In genomic region chr18:8780227-8780626, GRCh38 we compare ENCODE assay signal across 17 cellular contexts.
DNase-seq lines count a peak whose midpoint lies in the region; ATAC-seq and TF ChIP-seq lines count a peak whose summit lies in the region.
"Had no signal": no experiment of that assay in that cellular context is flagged by ENCODE, and none has a peak within 500 bp of the region (broad histone marks: within the 10 kb centered on the region; RNA-seq: fewer than 3 reads in every experiment).

No MANE protein-coding gene starts in this region.

- no peaks in the 10 kb centered on the region for H3K4me1 Mint-ChIP-seq in activated T-helper 2 cell treated with anti-CD3 and anti-CD28 coated beads, Interferon-gamma antibody, Interleukin-2, Interleukin-4, amounts not matched to agents 10 μg/mL and 5 μg/mL and 100 μg/mL, durations not matched to agents 14 hours and 24 hours and 36 hours (ENCODE audit: low read depth)
- H3K4me1 Mint-ChIP-seq: CD14-positive monocyte had no signal

- WGBS in IMR-90 (ENCODE audit: extremely low coverage in 2 of 2, insufficient read length in 1 of 2), 2 experiments, result no CpG with 5 or more reads among the region's 6 CpGs
- 66 to 79% (median 79%) methylated on average over 3 to 6 of the region's 6 CpGs for whole genome bisulfite sequencing in stomach, 5 donors

- ATAC-seq in IMR-90 (ENCODE audit: low read depth), result peak; percentile 18; the same call in 1 of the 2 replicates
- ATAC-seq: A549 had no signal

- 0 out of 4 replicates have a peak overlapping the region, but pooled peaks of 1 of the 2 experiments have one; percentile 8 for H4K8ac ChIP-seq in IMR-90 (ENCODE audit: low read depth in 2 of 2, low read length in 2 of 2)

- H3K4me1 ChIP-seq in IMR-90 (ENCODE audit: control insufficient read depth, insufficient read depth, low read length), result peaks cover 5% of the 10 kb centered on the region
- no peaks in the 10 kb centered on the region for H3K4me1 ChIP-seq in osteoblast (ENCODE audit: insufficient read depth, low read length)
- H3K4me1 ChIP-seq in stomach, result peaks cover 0 to 23% (median 9%) of the 10 kb centered on the region in 4 donors

- H2AK9ac ChIP-seq in IMR-90 (replicated peaks; ENCODE audit: low read depth, low read length, poor library complexity), result no peak overlapping the region

- H3K9ac ChIP-seq in IMR-90 (ENCODE audit: low read depth, low read length), result no peak overlapping the region

- H3K23ac ChIP-seq in IMR-90 (ENCODE audit: low read depth, low read length), result 0 out of 2 replicates have a peak overlapping the region, but pooled peaks have one; percentile 4

- peaks cover 28% of the 10 kb centered on the region; the same call in 1 of the 2 replicates for H3K9me1 ChIP-seq in IMR-90 (ENCODE audit: insufficient read depth, low read length)

- no peak overlapping the region for H2BK15ac ChIP-seq in IMR-90 (ENCODE audit: low read depth, low read length)

- in situ Hi-C loops in IMR-90 (cut with MboI; ENCODE audit: low sequenced_read_pairs), result no loop called here

- no peak overlapping the region for H2BK5ac ChIP-seq in IMR-90 (ENCODE audit: low read depth, low read length, poor library complexity, severe bottlenecking)

- H3K27ac Mint-ChIP-seq in activated T-helper 2 cell treated with anti-CD3 and anti-CD28 coated beads, Interferon-gamma antibody, Interleukin-2, Interleukin-4, amounts not matched to agents 10 μg/mL and 5 μg/mL and 100 μg/mL, durations not matched to agents 14 hours and 24 hours and 36 hours, result no peak overlapping the region
- H3K27ac Mint-ChIP-seq: CD14-positive monocyte had no signal

- POLR2A ChIA-PET in IMR-90 (lab: Charles Lee; ENCODE audit: unreplicated experiment), result no interaction called here

- TF ChIP-seq POLR2A in IMR-90 (IDR thresholded peaks at IDR 0.05; ENCODE audit: low read depth, low read length) (no peak), stomach (IDR thresholded peaks at IDR 0.05) (no peak)

- no peak overlapping the region for H3K4me3 Mint-ChIP-seq in activated T-helper 2 cell treated with anti-CD3 and anti-CD28 coated beads, Interferon-gamma antibody, Interleukin-2, Interleukin-4, amounts not matched to agents 10 μg/mL and 5 μg/mL and 100 μg/mL, durations not matched to agents 14 hours and 24 hours and 36 hours (ENCODE audit: low read depth)
- H3K4me3 Mint-ChIP-seq: CD14-positive monocyte had no signal

- CTCF ChIA-PET in IMR-90 (lab: Yijun Ruan, JAX), result no interaction called here

- TF ChIP-seq CTCF in IMR-90 (conservative IDR thresholded peaks at IDR 0.05; ENCODE audit: low read depth, low read length) (no peak), osteoblast (IDR thresholded peaks at IDR 0.05; ENCODE audit: extremely low read depth, low read depth, low read length) (no peak), stomach (IDR thresholded peaks at IDR 0.05) (no peak)

- H3K79me1 ChIP-seq in IMR-90 (ENCODE audit: low read depth in 1 of 2, low read length in 2 of 2), result peaks cover 22 to 91% of the 10 kb centered on the region in 2 experiments; a peak in 3 of 4 replicates

- H3K36me3 Mint-ChIP-seq in activated T-helper 2 cell treated with anti-CD3 and anti-CD28 coated beads, Interferon-gamma antibody, Interleukin-2, Interleukin-4, amounts not matched to agents 10 μg/mL and 5 μg/mL and 100 μg/mL, durations not matched to agents 14 hours and 24 hours and 36 hours (ENCODE audit: low read depth), result no peaks in the 10 kb centered on the region
- H3K36me3 Mint-ChIP-seq: CD14-positive monocyte had no signal

- H3K4me3 ChIP-seq in IMR-90 (ENCODE audit: insufficient read depth, low read depth, low read length), result no peak overlapping the region
- no peak overlapping the region for H3K4me3 ChIP-seq in osteoblast (ENCODE audit: insufficient read depth, low read length)
- H3K4me3 ChIP-seq in stomach, result no peak overlapping the region
- H3K4me3 ChIP-seq: A549 had no signal

- H4K20me1 ChIP-seq in IMR-90 (ENCODE audit: insufficient read depth, low read length) (no peaks in the 10 kb centered on the region), osteoblast (ENCODE audit: insufficient read depth, low read length) (no peaks in the 10 kb centered on the region)

- H3K9me3 Mint-ChIP-seq in activated T-helper 2 cell treated with anti-CD3 and anti-CD28 coated beads, Interferon-gamma antibody, Interleukin-2, Interleukin-4, amounts not matched to agents 10 μg/mL and 5 μg/mL and 100 μg/mL, durations not matched to agents 14 hours and 24 hours and 36 hours, result no peaks in the 10 kb centered on the region

- no peak overlapping the region for H4K5ac ChIP-seq in IMR-90 (ENCODE audit: low read depth, low read length)

- H3K4me2 ChIP-seq in IMR-90 (ENCODE audit: low read depth, low read length), result no peak overlapping the region
- H3K4me2 ChIP-seq in osteoblast (ENCODE audit: insufficient read depth, low read length), result no peak overlapping the region
- H3K4me2 ChIP-seq: A549 had no signal

- TF ChIP-seq RAD21 in IMR-90 (IDR thresholded peaks at IDR 0.05; ENCODE audit: low read length), result no peak

- peaks cover 4% of the 10 kb centered on the region for H3K79me2 ChIP-seq in osteoblast (ENCODE audit: insufficient read depth, low read length)

- peaks cover 62% of the 10 kb centered on the region for H3K36me3 ChIP-seq in IMR-90 (ENCODE audit: control insufficient read depth, insufficient read depth, low read length)
- peaks cover 28% of the 10 kb centered on the region for H3K36me3 ChIP-seq in osteoblast (ENCODE audit: insufficient read depth, low read length)
- H3K36me3 ChIP-seq in stomach, result peaks cover 6 to 40% (median 19%) of the 10 kb centered on the region in 4 donors

- H3K27ac ChIP-seq in IMR-90 (ENCODE audit: insufficient read depth, low read length) (no peak overlapping the region), osteoblast (ENCODE audit: low read depth, low read length) (no peak overlapping the region), stomach (no peak overlapping the region)
- H3K27ac ChIP-seq: RWPE1 had no signal

- H3K27me3 Mint-ChIP-seq in activated T-helper 2 cell treated with anti-CD3 and anti-CD28 coated beads, Interferon-gamma antibody, Interleukin-2, Interleukin-4, amounts not matched to agents 10 μg/mL and 5 μg/mL and 100 μg/mL, durations not matched to agents 14 hours and 24 hours and 36 hours (ENCODE audit: low read depth), result peaks cover 3% of the 10 kb centered on the region

- no peak overlapping the region for H3K14ac ChIP-seq in IMR-90 (replicated peaks; ENCODE audit: low read depth, low read length)

- no peak for DNase-seq in IMR-90
- DNase-seq in foreskin melanocyte, result peak; percentile 45
- peak; percentile 41 for DNase-seq in osteoblast (ENCODE audit: insufficient read length, low spot score, missing footprints)
- DNase-seq in stomach, result peak; percentile 18
- DNase-seq in RKO (ENCODE audit: low spot score), result no peak
- no peak for DNase-seq in SIG-M5 treated with dmso at 0.1 percent for 504 hours (lab: John Stamatoyannopoulos, UW; ENCODE audit: unreplicated experiment)
- DNase-seq in activated T-helper 2 cell treated with anti-CD3 and anti-CD28 coated beads, Interferon-gamma antibody, Interleukin-2, Interleukin-4, amounts not matched to agents 10 μg/mL and 5 μg/mL and 100 μg/mL, durations not matched to agents 14 hours and 24 hours and 36 hours (ENCODE audit: low spot score), result no peak
- DNase-seq in central memory CD4-positive, alpha-beta T cell, result no peak
- DNase-seq: COR-L47, GF-D8, KG1, NCI-H1417 treated with DMSO at 0.1 percent for 48 hours, NCI-H1930, NCI-H774 had no signal

- dilution Hi-C loops in IMR-90 (cut with HindIII; ENCODE audit: low sequenced_read_pairs, unreplicated experiment), result no loop called here

- H3K9me3 ChIP-seq in IMR-90 (ENCODE audit: control insufficient read depth, insufficient read depth, low read length) (no peaks in the 10 kb centered on the region), osteoblast (ENCODE audit: low read depth, low read length) (no peaks in the 10 kb centered on the region), stomach (no peaks in the 10 kb centered on the region)
- H3K9me3 ChIP-seq: A549 had no signal

- no peak overlapping the region for H4K91ac ChIP-seq in IMR-90 (ENCODE audit: insufficient read depth, low read depth, low read length)

- intact Hi-C loops in IMR-90 (cut with micrococcal nuclease) (no loop called here), stomach (cut with DNase I; ENCODE audit: low total_unique reads) (no loop called here)
- intact Hi-C loops in activated T-helper 2 cell treated with anti-CD3 and anti-CD28 coated beads, Interferon-gamma antibody, Interleukin-2, Interleukin-4, amounts not matched to agents 10 μg/mL and 5 μg/mL and 100 μg/mL, durations not matched to agents 14 hours and 24 hours and 36 hours (cut with micrococcal nuclease), result no loop called here

- peak overlapping the region; percentile 40 for H2AFZ ChIP-seq in IMR-90 (replicated peaks; ENCODE audit: low read length, poor library complexity)
- no peak overlapping the region for H2AFZ ChIP-seq in osteoblast (ENCODE audit: low read length)

- no peak overlapping the region for H2BK20ac ChIP-seq in IMR-90 (ENCODE audit: low read depth, low read length)

- H2BK120ac ChIP-seq in IMR-90 (ENCODE audit: low read depth, low read length), result no peak overlapping the region

- no peak for TF ChIP-seq EP300 in stomach (IDR thresholded peaks at IDR 0.05)

- H3K56ac ChIP-seq in IMR-90 (ENCODE audit: extremely low read depth, insufficient read depth, low read length), result no peak overlapping the region

- no TSS peak for BruUV-seq in IMR-90 (replicated peaks; lab: Mats Ljungman, UMichigan)

- H3K18ac ChIP-seq in IMR-90 (ENCODE audit: low read depth, low read length), result no peak overlapping the region

- no peak overlapping the region for H2AK5ac ChIP-seq in IMR-90 (ENCODE audit: low read depth, low read length)

- no peak overlapping the region for H3K4ac ChIP-seq in IMR-90 (ENCODE audit: low read depth, low read length)

- H3K27me3 ChIP-seq in IMR-90 (ENCODE audit: control insufficient read depth, insufficient read depth, low read length) (no peaks in the 10 kb centered on the region), osteoblast (ENCODE audit: insufficient read depth, low read length) (no peaks in the 10 kb centered on the region), stomach (no peaks in the 10 kb centered on the region)

TF ChIP-seq in IMR-90, 13 proteins besides CTCF, POLR2A, EP300 and RAD21 (continues in another document):
- TF ChIP-seq CHD1 (IDR thresholded peaks at IDR 0.05; ENCODE audit: low read depth, low read length) (no peak), USF2 (IDR thresholded peaks at IDR 0.05; ENCODE audit: low read depth, low read length) (no peak), BHLHE40 (IDR thresholded peaks at IDR 0.05; ENCODE audit: low read depth, low read length) (no peak), MAZ (IDR thresholded peaks at IDR 0.05; ENCODE audit: borderline replicate concordance, low read depth, low read length) (no peak)

Comparison
In these comparisons a context has a peak if more than half of its experiments do, and no peak if none do; other contexts are left out.
1. DNase-seq: peak in foreskin melanocyte (single experiment), osteoblast (single experiment) and stomach (single experiment); none in IMR-90 (single experiment), RKO (single experiment), SIG-M5 treated with dmso at 0.1 percent for 504 hours (single experiment), activated T-helper 2 cell treated with anti-CD3 and anti-CD28 coated beads, Interferon-gamma antibody, Interleukin-2, Interleukin-4, amounts not matched to agents 10 μg/mL and 5 μg/mL and 100 μg/mL, durations not matched to agents 14 hours and 24 hours and 36 hours (single experiment) and central memory CD4-positive, alpha-beta T cell (single experiment).